12 cellular contexts compared by ENCODE assay signal in genomic region chr3:113147608-113148306, GRCh38.
DNase-seq lines count a peak whose midpoint lies in the region; ATAC-seq and TF ChIP-seq lines count a peak whose summit lies in the region.
"Had no signal": no experiment of that assay in that cellular context is flagged by ENCODE, and none has a peak within 500 bp of the region (broad histone marks: within the 10 kb centered on the region; RNA-seq: fewer than 3 reads in every experiment).

No MANE protein-coding gene starts in this region.

- H3K9ac ChIP-seq in neural progenitor cell, result no peak overlapping the region

- H3K27ac ChIP-seq in SJCRH30 (no peak overlapping the region; the same call in 1 of the 2 replicates), left ventricle myocardium inferior (replicated peaks) (peak overlapping the region; percentile 74), sigmoid colon (peak overlapping the region; percentile 73 to 88 (median 82)), neural progenitor cell (no peak overlapping the region)

- H3F3A ChIP-seq in neural progenitor cell (ENCODE audit: low read depth), result peaks cover 13% of the 10 kb centered on the region

- no peaks in the 10 kb centered on the region for H4K20me1 ChIP-seq in neural progenitor cell (ENCODE audit: low read depth)

- H3K36me3 Mint-ChIP-seq in neural progenitor cell, result no peaks in the 10 kb centered on the region

- TF ChIP-seq EP300 in sigmoid colon (IDR thresholded peaks at IDR 0.05), result peak in 3 of 4 donors; percentile 27 to 83 (median 67)

- peaks cover 7% of the 10 kb centered on the region for H3K27me3 Mint-ChIP-seq in neural progenitor cell (ENCODE audit: insufficient read depth, low read depth)

- no peak overlapping the region for H2AFZ ChIP-seq in neural progenitor cell (replicated peaks)

- H3K9me3 ChIP-seq in SJCRH30 (replicated peaks) (no peaks in the 10 kb centered on the region), left ventricle myocardium inferior (replicated peaks) (no peaks in the 10 kb centered on the region), sigmoid colon (no peaks in the 10 kb centered on the region), neural progenitor cell (ENCODE audit: low read depth) (no peaks in the 10 kb centered on the region)

- H3K4me2 ChIP-seq in neural progenitor cell, result no peak overlapping the region

- ATAC-seq in GM18858 (IDR thresholded peaks at IDR 0.05; ENCODE audit: unreplicated experiment), result no peak
- ATAC-seq: naive thymus-derived CD4-positive, alpha-beta T cell had no signal

- peaks cover 7% of the 10 kb centered on the region for H3K9me3 Mint-ChIP-seq in neural progenitor cell
- H3K9me3 Mint-ChIP-seq: activated CD4-positive, alpha-beta T cell treated with anti-CD3 and anti-CD28 coated beads, Interleukin-2, amount 10 ng/mL, durations not matched to agents 7 days and 5 days; dendritic cell treated with granulocyte-macrophage colony-stimulating factor and Interleukin-4, amounts not matched to agents 40 ng/mL and 50 ng/mL, for 4 days; naive thymus-derived CD4-positive, alpha-beta T cell had no signal

- H3K4me1 ChIP-seq in SJCRH30 (no peaks in the 10 kb centered on the region; the same call in 1 of the 2 replicates), left ventricle myocardium inferior (peaks cover 32% of the 10 kb centered on the region), sigmoid colon (peaks cover 0 to 86% (median 76%) of the 10 kb centered on the region in 4 donors), neural progenitor cell (peaks cover 47% of the 10 kb centered on the region)

- H3K4me3 ChIP-seq in SJCRH30 (no peak overlapping the region), left ventricle myocardium inferior (no peak overlapping the region), sigmoid colon (peak overlapping the region in 2 of 4 donors; percentile 8 to 14), neural progenitor cell (no peak overlapping the region)

- no peaks in the 10 kb centered on the region for H3K36me3 ChIP-seq in SJCRH30
- H3K36me3 ChIP-seq in left ventricle myocardium inferior, result no peaks in the 10 kb centered on the region
- no peaks in the 10 kb centered on the region for H3K36me3 ChIP-seq in sigmoid colon
- H3K36me3 ChIP-seq in neural progenitor cell, result no peaks in the 10 kb centered on the region

- H3K4me3 Mint-ChIP-seq in neural progenitor cell, result no peak overlapping the region
- H3K4me3 Mint-ChIP-seq: activated CD4-positive, alpha-beta T cell treated with anti-CD3 and anti-CD28 coated beads, Interleukin-2, amount 10 ng/mL, durations not matched to agents 7 days and 5 days; dendritic cell treated with granulocyte-macrophage colony-stimulating factor and Interleukin-4, amounts not matched to agents 40 ng/mL and 50 ng/mL, for 4 days; naive thymus-derived CD4-positive, alpha-beta T cell had no signal

- TF ChIP-seq CTCF in left ventricle myocardium inferior (IDR thresholded peaks at IDR 0.05; ENCODE audit: borderline replicate concordance) (no peak), sigmoid colon (IDR thresholded peaks at IDR 0.05) (no peak), neural progenitor cell (IDR thresholded peaks at IDR 0.05) (no peak)

- H3K79me2 ChIP-seq in neural progenitor cell (ENCODE audit: low read depth), result no peaks in the 10 kb centered on the region

- peak; percentile 77 for DNase-seq in DMS 273 (lab: John Stamatoyannopoulos, UW; ENCODE audit: unreplicated experiment)
- peak; percentile 30 to 52 for DNase-seq in SJCRH30
- DNase-seq in left ventricle myocardium inferior, result peak; percentile 30
- DNase-seq in sigmoid colon, result peak; percentile 85
- no peak for DNase-seq in neural progenitor cell (ENCODE audit: low spot score)
- DNase-seq in GM03348 (ENCODE audit: low spot score), result no peak
- no peak for DNase-seq in SK-N-DZ (ENCODE audit: low spot score)
- DNase-seq: activated CD4-positive, alpha-beta T cell treated with anti-CD3 and anti-CD28 coated beads, Interleukin-2, amount 10 ng/mL, durations not matched to agents 7 days and 5 days; amygdala; naive thymus-derived CD4-positive, alpha-beta T cell had no signal

- 82 to 90% methylated on average over 9 of the region's 9 CpGs for WGBS in sigmoid colon, 2 donors

- intact Hi-C loops in left ventricle myocardium inferior (cut with micrococcal nuclease), result no loop called here
- intact Hi-C loops in sigmoid colon (cut with DNase I), result loop anchor here (2.0 to 10.0 kb wide), 5 partner anchors 45 to 597 kb away; partner anchors contain the start of genes ATP6V1A, BOC and NAA50

- no peak overlapping the region for H3K27ac Mint-ChIP-seq in neural progenitor cell
- H3K27ac Mint-ChIP-seq: activated CD4-positive, alpha-beta T cell treated with anti-CD3 and anti-CD28 coated beads, Interleukin-2, amount 10 ng/mL, durations not matched to agents 7 days and 5 days; dendritic cell treated with granulocyte-macrophage colony-stimulating factor and Interleukin-4, amounts not matched to agents 40 ng/mL and 50 ng/mL, for 4 days; naive thymus-derived CD4-positive, alpha-beta T cell had no signal

- no peak for TF ChIP-seq POLR2A in sigmoid colon (IDR thresholded peaks at IDR 0.05)

- peaks cover 48% of the 10 kb centered on the region for H3K4me1 Mint-ChIP-seq in neural progenitor cell
- H3K4me1 Mint-ChIP-seq: activated CD4-positive, alpha-beta T cell treated with anti-CD3 and anti-CD28 coated beads, Interleukin-2, amount 10 ng/mL, durations not matched to agents 7 days and 5 days had no signal

- no peaks in the 10 kb centered on the region for H3K27me3 ChIP-seq in SJCRH30
- H3K27me3 ChIP-seq in left ventricle myocardium inferior (ENCODE audit: low read depth), result no peaks in the 10 kb centered on the region
- H3K27me3 ChIP-seq in sigmoid colon, result no peaks in the 10 kb centered on the region
- H3K27me3 ChIP-seq in neural progenitor cell, result no peaks in the 10 kb centered on the region

Comparison
In these comparisons a context has a peak if more than half of its experiments do, and no peak if none do; other contexts are left out.
1. DNase-seq: peak in DMS 273 (single experiment), SJCRH30 (2 of 2), left ventricle myocardium inferior (single experiment) and sigmoid colon (single experiment); none in neural progenitor cell (single experiment), GM03348 (single experiment) and SK-N-DZ (single experiment).
2. H3K27ac ChIP-seq: peak in left ventricle myocardium inferior (single experiment) and sigmoid colon (4 of 4); none in SJCRH30 (single experiment) and neural progenitor cell (single experiment).